17 cellular contexts compared by ENCODE assay signal in the genomic region with DNA sequence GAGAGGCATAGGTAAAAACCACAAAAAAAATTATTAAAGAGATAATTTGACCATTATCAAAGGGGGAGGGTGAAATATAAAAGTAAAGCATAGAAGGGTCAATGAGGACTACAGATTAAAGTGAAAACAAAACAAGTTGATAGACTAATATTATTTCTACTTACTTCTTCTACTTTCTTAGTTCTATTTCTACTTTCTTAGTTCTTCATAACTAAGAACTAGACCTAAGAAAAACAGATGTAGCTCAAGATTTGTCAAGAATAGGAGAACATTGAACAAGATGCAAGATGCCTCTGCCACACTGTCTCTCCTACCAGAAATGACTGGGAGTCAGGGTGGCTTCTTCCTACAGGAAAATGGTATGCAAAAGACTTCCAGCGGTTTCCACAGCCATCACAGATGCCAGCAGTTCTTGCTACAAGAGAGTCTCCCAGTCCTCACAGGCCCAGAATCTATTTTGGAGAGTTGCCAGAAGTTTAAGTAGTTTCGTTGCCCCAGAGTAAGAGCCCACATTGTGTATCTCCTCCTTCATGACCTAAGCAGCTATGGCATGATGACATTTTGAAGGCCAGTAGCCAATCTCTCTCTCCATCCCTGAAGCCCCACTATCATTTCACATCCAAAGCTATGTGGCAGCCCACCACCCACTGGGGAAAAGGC. TPM values are rescaled to one million over a fixed set of nuclear protein-coding genes. Genes with fewer than 3 reads are reported as not detected.
DNase-seq lines count a peak whose midpoint lies in the region; ATAC-seq and TF ChIP-seq lines count a peak whose summit lies in the region.
"Had no signal": no experiment of that assay in that cellular context is flagged by ENCODE, and none has a peak within 500 bp of the region (broad histone marks: within the 10 kb centered on the region; RNA-seq: fewer than 3 reads in every experiment).

No MANE protein-coding gene starts in this region.

- peaks cover 79% of the 10 kb centered on the region for H3K36me3 Mint-ChIP-seq in activated T-cell treated with anti-CD3 and anti-CD28 coated beads, Interleukin-2, amount 50 U/mL, for 4 hours (ENCODE audit: insufficient read depth)
- peaks cover 100% of the 10 kb centered on the region for H3K36me3 Mint-ChIP-seq in CD4-positive, alpha-beta T cell (ENCODE audit: low read depth)

- DNase-seq in dedifferentiated amniotic fluid mesenchymal stem cell (ENCODE audit: extremely low spot score) = peak; percentile 5
- no peak for DNase-seq in activated T-cell treated with anti-CD3 and anti-CD28 coated beads, Interleukin-2, amount 50 U/mL, for 4 hours
- no peak for DNase-seq in NCI-H748 treated with DMSO at 0.1 percent for 48 hours (lab: John Stamatoyannopoulos, UW)
- no peak for DNase-seq in CD4-positive, alpha-beta T cell
- DNase-seq: NCI-H1092, NCI-H446 treated with DMSO at 0.1 percent for 48 hours, SW 1271 had no signal

- H3K27me3 Mint-ChIP-seq in activated T-cell treated with anti-CD3 and anti-CD28 coated beads, Interleukin-2, amount 50 U/mL, for 4 hours (ENCODE audit: low read depth) = no peaks in the 10 kb centered on the region
- no peaks in the 10 kb centered on the region for H3K27me3 Mint-ChIP-seq in CD4-positive, alpha-beta T cell

- no peaks in the 10 kb centered on the region for H3K9me3 ChIP-seq in CD4-positive, alpha-beta T cell (ENCODE audit: control insufficient read depth, low read length)
- H3K9me3 ChIP-seq: SJSA1 had no signal

- H3K27me3 ChIP-seq in CD4-positive, alpha-beta T cell (ENCODE audit: control insufficient read depth, insufficient read depth, low read length) = no peaks in the 10 kb centered on the region
- H3K27me3 ChIP-seq: BLaER1 treated with 17β-estradiol and CSF1 and Interleukin-3, amounts not matched to agents 10 nM and 100 nM; SJSA1 had no signal

- peaks cover 5% of the 10 kb centered on the region for H3K4me1 Mint-ChIP-seq in activated T-cell treated with anti-CD3 and anti-CD28 coated beads, Interleukin-2, amount 50 U/mL, for 4 hours (ENCODE audit: low read depth)
- H3K4me1 Mint-ChIP-seq in CD4-positive, alpha-beta T cell (ENCODE audit: low read depth) = peaks cover 22% of the 10 kb centered on the region

- intact Hi-C loops in CD4-positive, alpha-beta T cell (cut with DNase I, micrococcal nuclease) = no loop called here

- H3K27ac Mint-ChIP-seq in CD4-positive, alpha-beta T cell = no peak overlapping the region
- H3K27ac Mint-ChIP-seq: T-helper 2 cell treated with Interferon-gamma antibody and Interleukin-4, amounts not matched to agents 5 μg/mL and 100 μg/mL, for 36 hours had no signal

- CTCF ChIA-PET in CD4-positive, alpha-beta T cell (lab: Charles Lee) = no interaction called here

- ATAC-seq in GM18870 (IDR thresholded peaks at IDR 0.05; ENCODE audit: unreplicated experiment) (peak; percentile 49), GM21381 (IDR thresholded peaks at IDR 0.05; ENCODE audit: unreplicated experiment) (peak; percentile 76), HG03025 (IDR thresholded peaks at IDR 0.05; ENCODE audit: low FRiP score, unreplicated experiment) (peak; percentile 68)
- no peak for ATAC-seq in activated T-cell treated with anti-CD3 and anti-CD28 coated beads, Interleukin-2, amount 50 U/mL, for 4 hours
- no peak for ATAC-seq in CD4-positive, alpha-beta T cell (ENCODE audit: poor library complexity)
- ATAC-seq: K562 had no signal

- POLR2A ChIA-PET in CD4-positive, alpha-beta T cell (lab: Charles Lee) = no interaction called here

- TF ChIP-seq CTCF in CD4-positive, alpha-beta T cell (IDR thresholded peaks at IDR 0.05) = no peak

- H3K4me3 Mint-ChIP-seq in activated T-cell treated with anti-CD3 and anti-CD28 coated beads, Interleukin-2, amount 50 U/mL, for 4 hours = no peak overlapping the region
- no peak overlapping the region for H3K4me3 Mint-ChIP-seq in CD4-positive, alpha-beta T cell
- H3K4me3 Mint-ChIP-seq: T-helper 2 cell treated with Interferon-gamma antibody and Interleukin-4, amounts not matched to agents 5 μg/mL and 100 μg/mL, for 36 hours had no signal

- H3K9me3 Mint-ChIP-seq in activated T-cell treated with anti-CD3 and anti-CD28 coated beads, Interleukin-2, amount 50 U/mL, for 4 hours = peaks cover 3% of the 10 kb centered on the region
- peaks cover 16% of the 10 kb centered on the region for H3K9me3 Mint-ChIP-seq in CD4-positive, alpha-beta T cell
- H3K9me3 Mint-ChIP-seq: T-helper 2 cell treated with Interferon-gamma antibody and Interleukin-4, amounts not matched to agents 5 μg/mL and 100 μg/mL, for 36 hours had no signal

- H3K27ac ChIP-seq in CD4-positive, alpha-beta T cell (ENCODE audit: low read depth, low read length) = no peak overlapping the region
- H3K27ac ChIP-seq: BLaER1 treated with 17β-estradiol and CSF1 and Interleukin-3, amounts not matched to agents 10 nM and 100 nM; HL-60; RWPE1; SJSA1 had no signal

RNA-seq across cellular contexts. Expression of gene DDX60, which starts 42.9 kb away (rescaled TPM):
- total RNA-seq in activated T-cell treated with anti-CD3 and anti-CD28 coated beads, Interleukin-2, amount 50 U/mL, for 4 hours = 1 to 10 TPM; 3.4 to 3.9 (median 3.7) TPM
- 10 to 100 TPM; 11.9 to 12.2 TPM for total RNA-seq in CD4-positive, alpha-beta T cell
- total RNA-seq: OCI-LY7 had no signal

Comparison
In these comparisons a context has a peak if more than half of its experiments do, and no peak if none do; other contexts are left out.
1. ATAC-seq: peak in GM18870 (single experiment), GM21381 (single experiment) and HG03025 (single experiment); none in activated T-cell treated with anti-CD3 and anti-CD28 coated beads, Interleukin-2, amount 50 U/mL, for 4 hours (0 of 2) and CD4-positive, alpha-beta T cell (single experiment).